In genomic region chr19:12945479-12946091, GRCh38 we compare ENCODE assay signal across 8 cellular contexts. TPM values are rescaled to one million over a fixed set of nuclear protein-coding genes. Genes with fewer than 3 reads are reported as not detected.
DNase-seq lines count a peak whose midpoint lies in the region; ATAC-seq, FAIRE-seq and TF ChIP-seq lines count a peak whose summit lies in the region.

TSS of gene RAD23A (plus strand) at chr19:12945862. CDS start at chr19:12945949, 87 bp downstream.

- peak within 1 kb of the TSS; percentile 89 for H3K4me3 Mint-ChIP-seq in T-helper 2 cell treated with Interferon-gamma antibody and Interleukin-4, amounts not matched to agents 5 μg/mL and 100 μg/mL, for 36 hours

- peak within 1 kb of the TSS; percentile 95 to 96 for H3K27ac ChIP-seq in right atrium auricular region

- peaks cover 32% of the 10 kb centered on the region for H3K4me1 Mint-ChIP-seq in T-helper 2 cell treated with Interferon-gamma antibody and Interleukin-4, amounts not matched to agents 5 μg/mL and 100 μg/mL, for 36 hours (ENCODE audit: low read depth)

- H3K27ac Mint-ChIP-seq in T-helper 2 cell treated with Interferon-gamma antibody and Interleukin-4, amounts not matched to agents 5 μg/mL and 100 μg/mL, for 36 hours = peak within 1 kb of the TSS; percentile 96

- peaks cover 0 to 51% of the 10 kb centered on the region in 2 donors for H3K4me1 ChIP-seq in right atrium auricular region

- ATAC-seq in GM18505 (IDR thresholded peaks at IDR 0.05; ENCODE audit: unreplicated experiment) = peak; percentile 63
- ATAC-seq in HG02970 (IDR thresholded peaks at IDR 0.05; ENCODE audit: low FRiP score, unreplicated experiment) = peak; percentile 81

- DNase-seq in NCI-H1930 (lab: John Stamatoyannopoulos, UW) (peak; percentile 91 to 95), anterior cingulate cortex (lab: John Stamatoyannopoulos, UW) (peak; percentile 38 to 93 (median 87)), right atrium auricular region (ENCODE audit: low spot score) (peak; percentile 98), pulmonary artery endothelial cell (ENCODE audit: low read depth, low spot score) (peak; percentile 88), urothelium cell line (ENCODE audit: low spot score) (peak; percentile 91)
- DNase-seq in T-helper 2 cell treated with Interferon-gamma antibody and Interleukin-4, amounts not matched to agents 5 μg/mL and 100 μg/mL, for 36 hours (ENCODE audit: low spot score) = peak; percentile 99

- no peaks in the 10 kb centered on the region for H3K27me3 Mint-ChIP-seq in T-helper 2 cell treated with Interferon-gamma antibody and Interleukin-4, amounts not matched to agents 5 μg/mL and 100 μg/mL, for 36 hours (ENCODE audit: low read depth)

- H3K36me3 ChIP-seq in right atrium auricular region = peaks cover 76% of the 10 kb centered on the region

- H3K9me3 ChIP-seq in right atrium auricular region = no peaks in the 10 kb centered on the region

- no peak for TF ChIP-seq CTCF in right atrium auricular region (IDR thresholded peaks at IDR 0.05)

- H3K36me3 Mint-ChIP-seq in T-helper 2 cell treated with Interferon-gamma antibody and Interleukin-4, amounts not matched to agents 5 μg/mL and 100 μg/mL, for 36 hours (ENCODE audit: low read depth) = peaks cover 82% of the 10 kb centered on the region

- no peaks in the 10 kb centered on the region for H3K9me3 Mint-ChIP-seq in T-helper 2 cell treated with Interferon-gamma antibody and Interleukin-4, amounts not matched to agents 5 μg/mL and 100 μg/mL, for 36 hours

- FAIRE-seq in urothelium cell line (lab: Jason Lieb, UNC) = peak; percentile 63

- peak within 1 kb of the TSS; percentile 94 to 95 for H3K4me3 ChIP-seq in right atrium auricular region

- no peaks in the 10 kb centered on the region for H3K27me3 ChIP-seq in right atrium auricular region

- TF ChIP-seq POLR2A in GM18505 (IDR thresholded peaks at IDR 0.05; ENCODE audit: borderline replicate concordance, extremely low read depth, insufficient read depth, insufficient read length) = peak; percentile 96

RNA-seq across cellular contexts. Expression of gene RAD23A, which starts in this region (rescaled TPM):
- 100 to 1,000 TPM; 178 to 185 TPM for total RNA-seq in right atrium auricular region
- total RNA-seq in pulmonary artery endothelial cell = 81.2 and 84.6 TPM in 2 replicates

Comparison
In these comparisons a context has a peak if more than half of its experiments do, and no peak if none do; other contexts are left out.
1. Peak in every context shown above with its lines: DNase-seq, ATAC-seq, H3K4me3 ChIP-seq and H3K27ac ChIP-seq.